Comparison of ENCODE assay signal across 12 cellular contexts in the genomic region with DNA sequence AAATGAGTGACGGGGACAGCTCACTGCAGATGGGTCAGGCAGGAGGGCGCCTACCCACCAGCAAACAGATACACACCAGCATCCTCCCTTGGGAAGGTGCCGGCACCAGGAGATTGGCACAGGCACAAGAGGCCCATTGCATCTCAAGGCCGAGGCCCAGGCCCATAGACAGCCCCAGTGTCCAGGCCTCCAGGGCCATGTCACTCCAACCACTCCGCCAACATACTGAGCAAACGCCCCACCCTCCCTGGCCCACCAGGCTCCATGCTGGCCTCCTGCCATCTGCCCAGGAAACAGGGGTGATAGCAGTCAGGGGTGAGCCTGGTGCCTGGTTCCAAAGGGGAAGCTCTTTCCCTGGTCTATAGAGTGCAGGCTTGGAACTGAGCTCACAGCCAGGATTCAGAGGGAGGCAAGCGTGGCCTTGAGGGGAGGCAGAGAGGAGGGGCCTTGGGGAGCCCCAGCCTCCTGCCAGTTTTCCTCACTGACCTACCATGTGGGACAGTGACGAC. TPM values are rescaled to one million over a fixed set of nuclear protein-coding genes. Genes with fewer than 3 reads are reported as not detected.
DNase-seq lines count a peak whose midpoint lies in the region; ATAC-seq and TF ChIP-seq lines count a peak whose summit lies in the region.
"Had no signal": no experiment of that assay in that cellular context is flagged by ENCODE, and none has a peak within 500 bp of the region (broad histone marks: within the 10 kb centered on the region; RNA-seq: fewer than 3 reads in every experiment).

No MANE protein-coding gene starts in this region.

- H3K27me3 ChIP-seq in thymus (ENCODE audit: control insufficient read depth, insufficient read depth) (no peaks in the 10 kb centered on the region), WERI-Rb-1 (ENCODE audit: insufficient read depth, low read depth, severe bottlenecking) (no peaks in the 10 kb centered on the region)

- no peak for ATAC-seq in memory B cell (ENCODE audit: low read depth)

- no peak for DNase-seq in activated naive CD4-positive, alpha-beta T cell treated with anti-CD3 and anti-CD28 coated beads, Interleukin-2, amount 50 U/mL, for 16 hours
- DNase-seq in activated T-helper 2 cell treated with anti-CD3 and anti-CD28 coated beads, Interferon-gamma antibody, Interleukin-2, Interleukin-4, amounts not matched to agents 10 μg/mL and 5 μg/mL and 100 μg/mL, durations not matched to agents 14 hours and 24 hours and 36 hours (ENCODE audit: low spot score) = no peak
- DNase-seq in memory B cell (ENCODE audit: low spot score in 2 of 2) = no peak
- no peak for DNase-seq in ACHN
- DNase-seq in WERI-Rb-1 = no peak
- no peak for DNase-seq in 8988T
- DNase-seq: effector CD8-positive, alpha-beta T cell; NCI-H446 treated with DMSO at 0.1 percent for 48 hours; nephron progenitor cell; stimulated activated CD4-positive, alpha-beta T cell treated with anti-CD3 and anti-CD28 coated beads, Interleukin-4, amount 100 ng/mL, for 24 hours had no signal

- peaks cover 10% of the 10 kb centered on the region for H3K4me1 ChIP-seq in thymus (ENCODE audit: control insufficient read depth, insufficient read depth, low read length)

- H3K4me3 ChIP-seq in thymus (ENCODE audit: low read length) = no peak overlapping the region
- H3K4me3 ChIP-seq in WERI-Rb-1 (ENCODE audit: low read depth, low read length) = no peak overlapping the region

- in situ Hi-C loops in ACHN (cut with HindIII; ENCODE audit: low pct_ligation_motif_present, low pct_unique_long_range_greater_than_20kb, low sequenced_read_pairs) = no loop called here

- no peaks in the 10 kb centered on the region for H3K36me3 Mint-ChIP-seq in activated naive CD4-positive, alpha-beta T cell treated with anti-CD3 and anti-CD28 coated beads, Interleukin-2, amount 50 U/mL, for 24 hours
- peaks cover 25% of the 10 kb centered on the region for H3K36me3 Mint-ChIP-seq in activated T-helper 2 cell treated with anti-CD3 and anti-CD28 coated beads, Interferon-gamma antibody, Interleukin-2, Interleukin-4, amounts not matched to agents 10 μg/mL and 5 μg/mL and 100 μg/mL, durations not matched to agents 14 hours and 24 hours and 36 hours (ENCODE audit: low read depth)
- H3K36me3 Mint-ChIP-seq in memory B cell = peaks cover 2% of the 10 kb centered on the region

- peak overlapping the region; percentile 43 for H3K27ac ChIP-seq in thymus (ENCODE audit: low read depth)
- no peak overlapping the region for H3K27ac ChIP-seq in WERI-Rb-1

- peak overlapping the region; percentile 11 for H3K4me3 Mint-ChIP-seq in activated naive CD4-positive, alpha-beta T cell treated with anti-CD3 and anti-CD28 coated beads, Interleukin-2, amount 50 U/mL, for 24 hours
- no peak overlapping the region for H3K4me3 Mint-ChIP-seq in activated T-helper 2 cell treated with anti-CD3 and anti-CD28 coated beads, Interferon-gamma antibody, Interleukin-2, Interleukin-4, amounts not matched to agents 10 μg/mL and 5 μg/mL and 100 μg/mL, durations not matched to agents 14 hours and 24 hours and 36 hours (ENCODE audit: low read depth)
- no peak overlapping the region for H3K4me3 Mint-ChIP-seq in memory B cell

- no peaks in the 10 kb centered on the region for H3K9me3 Mint-ChIP-seq in activated naive CD4-positive, alpha-beta T cell treated with anti-CD3 and anti-CD28 coated beads, Interleukin-2, amount 50 U/mL, for 24 hours
- no peaks in the 10 kb centered on the region for H3K9me3 Mint-ChIP-seq in activated T-helper 2 cell treated with anti-CD3 and anti-CD28 coated beads, Interferon-gamma antibody, Interleukin-2, Interleukin-4, amounts not matched to agents 10 μg/mL and 5 μg/mL and 100 μg/mL, durations not matched to agents 14 hours and 24 hours and 36 hours
- H3K9me3 Mint-ChIP-seq in memory B cell = no peaks in the 10 kb centered on the region
- H3K9me3 Mint-ChIP-seq: nephron progenitor cell had no signal

- H3K4me1 Mint-ChIP-seq in activated naive CD4-positive, alpha-beta T cell treated with anti-CD3 and anti-CD28 coated beads, Interleukin-2, amount 50 U/mL, for 24 hours = peaks cover 46% of the 10 kb centered on the region
- H3K4me1 Mint-ChIP-seq in activated T-helper 2 cell treated with anti-CD3 and anti-CD28 coated beads, Interferon-gamma antibody, Interleukin-2, Interleukin-4, amounts not matched to agents 10 μg/mL and 5 μg/mL and 100 μg/mL, durations not matched to agents 14 hours and 24 hours and 36 hours (ENCODE audit: low read depth) = peaks cover 29% of the 10 kb centered on the region
- H3K4me1 Mint-ChIP-seq in memory B cell = peaks cover 42% of the 10 kb centered on the region

- TF ChIP-seq CTCF in WERI-Rb-1 (IDR thresholded peaks at IDR 0.05; ENCODE audit: low read depth, low read length) = no peak

- H3K27me3 Mint-ChIP-seq in activated naive CD4-positive, alpha-beta T cell treated with anti-CD3 and anti-CD28 coated beads, Interleukin-2, amount 50 U/mL, for 24 hours = no peaks in the 10 kb centered on the region
- H3K27me3 Mint-ChIP-seq in activated T-helper 2 cell treated with anti-CD3 and anti-CD28 coated beads, Interferon-gamma antibody, Interleukin-2, Interleukin-4, amounts not matched to agents 10 μg/mL and 5 μg/mL and 100 μg/mL, durations not matched to agents 14 hours and 24 hours and 36 hours (ENCODE audit: low read depth) = no peaks in the 10 kb centered on the region
- no peaks in the 10 kb centered on the region for H3K27me3 Mint-ChIP-seq in memory B cell

- no peaks in the 10 kb centered on the region for H3K9me3 ChIP-seq in thymus (ENCODE audit: control insufficient read depth)
- H3K9me3 ChIP-seq in WERI-Rb-1 (ENCODE audit: severe bottlenecking) = no peaks in the 10 kb centered on the region

- peak overlapping the region; percentile 93 for H3K27ac Mint-ChIP-seq in activated naive CD4-positive, alpha-beta T cell treated with anti-CD3 and anti-CD28 coated beads, Interleukin-2, amount 50 U/mL, for 24 hours
- peak overlapping the region; percentile 76 for H3K27ac Mint-ChIP-seq in activated T-helper 2 cell treated with anti-CD3 and anti-CD28 coated beads, Interferon-gamma antibody, Interleukin-2, Interleukin-4, amounts not matched to agents 10 μg/mL and 5 μg/mL and 100 μg/mL, durations not matched to agents 14 hours and 24 hours and 36 hours
- peak overlapping the region; percentile 95 for H3K27ac Mint-ChIP-seq in memory B cell
- H3K27ac Mint-ChIP-seq: nephron progenitor cell had no signal

- H3K36me3 ChIP-seq in thymus (ENCODE audit: control insufficient read depth, insufficient read depth) = peaks cover 8% of the 10 kb centered on the region
- peaks cover 3% of the 10 kb centered on the region for H3K36me3 ChIP-seq in WERI-Rb-1

- intact Hi-C loops in activated T-helper 2 cell treated with anti-CD3 and anti-CD28 coated beads, Interferon-gamma antibody, Interleukin-2, Interleukin-4, amounts not matched to agents 10 μg/mL and 5 μg/mL and 100 μg/mL, durations not matched to agents 14 hours and 24 hours and 36 hours (cut with micrococcal nuclease) = no loop called here

- 95% methylated on average over 8 of the region's 8 CpGs for WGBS in thymus

RNA-seq across cellular contexts. Expression of gene PISD, which starts 34.7 kb away (rescaled TPM):
- total RNA-seq in activated T-helper 2 cell treated with anti-CD3 and anti-CD28 coated beads, Interferon-gamma antibody, Interleukin-2, Interleukin-4, amounts not matched to agents 10 μg/mL and 5 μg/mL and 100 μg/mL, durations not matched to agents 14 hours and 24 hours and 36 hours = 44.3 and 44.9 TPM in 2 replicates
- polyA plus RNA-seq in thymus = 31.8 TPM
